Comparison of ENCODE assay signal across 10 cellular contexts in the genomic region with DNA sequence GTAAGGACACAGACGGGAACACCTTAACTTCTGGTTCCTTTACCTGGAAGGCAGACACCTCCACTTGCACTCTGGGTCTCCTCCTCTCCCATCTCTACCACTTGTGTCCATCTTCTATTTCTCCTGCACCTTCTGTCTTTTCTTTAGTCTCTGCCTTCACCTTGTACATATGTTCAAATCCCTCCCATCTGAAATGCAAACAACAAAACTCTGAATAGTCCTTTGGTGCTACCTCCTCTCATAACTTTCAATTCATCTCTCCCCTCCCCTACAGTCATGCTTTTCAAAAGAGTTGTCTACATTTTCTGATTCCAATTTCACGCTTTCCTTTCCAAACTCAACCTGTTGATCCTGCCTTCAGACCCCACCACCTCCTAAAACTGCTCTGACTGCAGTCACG. TPM values are rescaled to one million over a fixed set of nuclear protein-coding genes. Genes with fewer than 3 reads are reported as not detected.
"Had no signal": no experiment of that assay in that cellular context is flagged by ENCODE, and none has a peak within 500 bp of the region (broad histone marks: within the 10 kb centered on the region; RNA-seq: fewer than 3 reads in every experiment).

No MANE protein-coding gene starts in this region.

- H3K27ac ChIP-seq: HL-60 had no signal

- DNase-seq: IMR-90, KBM-7, KG1 had no signal

- FAIRE-seq: HepG2, HTR-8/SVneo, K562 had no signal

- H3K4me3 ChIP-seq: K562 had no signal

RNA-seq across cellular contexts. Expression of a gene that starts 5.3 kb away (rescaled TPM):
- total RNA-seq: HepG2, HT-29, HT1080, IMR-90 had no signal
- polyA plus RNA-seq: HepG2, IgD-negative memory B cell, IMR-90, K562 had no signal
